ENCODE assay signal across 29 cellular contexts in genomic region chr2:228728961-228729360, GRCh38.
DNase-seq lines count a peak whose midpoint lies in the region; ATAC-seq and TF ChIP-seq lines count a peak whose summit lies in the region.
"Had no signal": no experiment of that assay in that cellular context is flagged by ENCODE, and none has a peak within 500 bp of the region (broad histone marks: within the 10 kb centered on the region; RNA-seq: fewer than 3 reads in every experiment).

No MANE protein-coding gene starts in this region.

- H2AK9ac ChIP-seq in IMR-90 (replicated peaks; ENCODE audit: low read depth, low read length, poor library complexity) = no peak overlapping the region

- POLR2A ChIA-PET in IMR-90 (lab: Charles Lee; ENCODE audit: unreplicated experiment) = no interaction called here

- H4K20me1 ChIP-seq in IMR-90 (ENCODE audit: insufficient read depth, low read length) = no peaks in the 10 kb centered on the region
- H4K20me1 ChIP-seq: BLaER1 had no signal

- H2BK20ac ChIP-seq in IMR-90 (ENCODE audit: low read depth, low read length) = no peak overlapping the region

- H3K4me2 ChIP-seq in IMR-90 (ENCODE audit: low read depth, low read length) = no peak overlapping the region
- no peak overlapping the region for H3K4me2 ChIP-seq in mesendoderm (ENCODE audit: low read length)
- H3K4me2 ChIP-seq: A549, BLaER1, SK-N-SH had no signal

- no peak overlapping the region for H3K4me3 Mint-ChIP-seq in activated T-helper 1 cell treated with anti-CD3 and anti-CD28 coated beads, Interleukin-12 subunit alpha, Interleukin-12 subunit beta, Interleukin-2, Interleukin-4 antibody, amounts not matched to agents 30 ng/mL and 10 ng/mL and 1 ng/mL, durations not matched to agents 14 hours and 24 hours and 36 hours
- H3K4me3 Mint-ChIP-seq: activated CD4-positive, alpha-beta T cell treated with anti-CD3 and anti-CD28 coated beads, Interleukin-2, amount 10 ng/mL, durations not matched to agents 24 days and 14 days; activated CD8-positive, alpha-beta memory T cell treated with anti-CD3 and anti-CD28 coated beads, Interleukin-2, amount 10 ng/mL, durations not matched to agents 7 days and 5 days; activated naive CD4-positive, alpha-beta T cell treated with anti-CD3 and anti-CD28 coated beads, Interleukin-2, amount 50 U/mL, for 24 hours; neural crest cell had no signal

- dilution Hi-C loops in IMR-90 (cut with HindIII; ENCODE audit: low sequenced_read_pairs, unreplicated experiment) = no loop called here

- TF ChIP-seq CTCF in IMR-90 (conservative IDR thresholded peaks at IDR 0.05; ENCODE audit: low read depth, low read length) (no peak), epithelial cell of esophagus (IDR thresholded peaks at IDR 0.05; ENCODE audit: insufficient read depth, low read depth, low read length, missing control alignments) (no peak)

- H4K91ac ChIP-seq in IMR-90 (ENCODE audit: insufficient read depth, low read depth, low read length) = no peak overlapping the region

- H2BK5ac ChIP-seq in IMR-90 (ENCODE audit: low read depth, low read length, poor library complexity, severe bottlenecking) (no peak overlapping the region), mesendoderm (ENCODE audit: low read length) (no peak overlapping the region)

- no peak for TF ChIP-seq RAD21 in IMR-90 (IDR thresholded peaks at IDR 0.05; ENCODE audit: low read length)

- no peak overlapping the region for H3K23ac ChIP-seq in IMR-90 (ENCODE audit: low read depth, low read length)
- no peak overlapping the region for H3K23ac ChIP-seq in mesendoderm (ENCODE audit: low read length)

- intact Hi-C loops in IMR-90 (cut with micrococcal nuclease) = no loop called here
- intact Hi-C loops in activated T-helper 1 cell treated with anti-CD3 and anti-CD28 coated beads, Interleukin-12 subunit alpha, Interleukin-12 subunit beta, Interleukin-2, Interleukin-4 antibody, amounts not matched to agents 30 ng/mL and 10 ng/mL and 1 ng/mL, durations not matched to agents 14 hours and 24 hours and 36 hours (cut with micrococcal nuclease) = no loop called here
- intact Hi-C loops in posterior cingulate gyrus (cut with DNase I) = no loop called here

- H3K14ac ChIP-seq in IMR-90 (replicated peaks; ENCODE audit: low read depth, low read length) = no peak overlapping the region

- H3K27ac ChIP-seq in IMR-90 (ENCODE audit: insufficient read depth, low read length) (no peak overlapping the region), mesendoderm (ENCODE audit: low read depth, low read length) (no peak overlapping the region)
- H3K27ac ChIP-seq: A549, BLaER1, stomach, tibial artery, VCaP had no signal

- no peak overlapping the region for H3K9ac ChIP-seq in IMR-90 (ENCODE audit: low read depth, low read length)
- no peak overlapping the region for H3K9ac ChIP-seq in mesendoderm (ENCODE audit: low read length)
- H3K9ac ChIP-seq: BLaER1, SK-N-SH had no signal

- no peak for ATAC-seq in IMR-90 (ENCODE audit: low read depth)
- ATAC-seq: A549; activated CD8-positive, alpha-beta memory T cell treated with anti-CD3 and anti-CD28 coated beads, Interleukin-2, amount 10 ng/mL, durations not matched to agents 7 days and 5 days had no signal

- H3K27me3 ChIP-seq in IMR-90 (ENCODE audit: control insufficient read depth, insufficient read depth, low read length) (no peaks in the 10 kb centered on the region), mesendoderm (ENCODE audit: insufficient read depth, low read length, poor library complexity) (no peaks in the 10 kb centered on the region)
- H3K27me3 ChIP-seq: ascending aorta, BLaER1, stomach, tibial artery had no signal

- peak; percentile 38 for DNase-seq in AG08395 (ENCODE audit: low spot score)
- DNase-seq in IMR-90 = no peak
- peak; percentile 13 for DNase-seq in epithelial cell of esophagus (ENCODE audit: low read depth)
- DNase-seq in mesendoderm = peak; percentile 51
- no peak for DNase-seq in COLO829 (ENCODE audit: low spot score)
- DNase-seq in activated T-helper 1 cell treated with anti-CD3 and anti-CD28 coated beads, Interleukin-12 subunit alpha, Interleukin-12 subunit beta, Interleukin-2, Interleukin-4 antibody, amounts not matched to agents 30 ng/mL and 10 ng/mL and 1 ng/mL, durations not matched to agents 14 hours and 24 hours and 36 hours (ENCODE audit: low spot score) = no peak
- DNase-seq in posterior cingulate gyrus = no peak
- DNase-seq in cortex of kidney (lab: John Stamatoyannopoulos, UW) = no peak
- DNase-seq: activated CD4-positive, alpha-beta T cell treated with anti-CD3 and anti-CD28 coated beads, Interleukin-2, amount 10 ng/mL, durations not matched to agents 24 days and 14 days; activated CD8-positive, alpha-beta memory T cell treated with anti-CD3 and anti-CD28 coated beads, Interleukin-2, amount 10 ng/mL, durations not matched to agents 7 days and 5 days; COR-L47; DMS79; effector CD4-positive, alpha-beta T cell; HCEC 1CT; NCI-H1105; NCI-H2029; NCI-H2227 treated with DMSO at 0.1 percent for 48 hours; NCI-H69; SK-N-SH; stimulated activated CD8-positive, alpha-beta memory T cell treated with anti-CD3 and anti-CD28 coated beads, Interleukin-4, amount 100 ng/mL, for 48 hours; stomach; tibial artery had no signal

- H3K9me1 ChIP-seq in IMR-90 (ENCODE audit: insufficient read depth, low read length) = no peaks in the 10 kb centered on the region

- H3K27ac Mint-ChIP-seq in activated T-helper 1 cell treated with anti-CD3 and anti-CD28 coated beads, Interleukin-12 subunit alpha, Interleukin-12 subunit beta, Interleukin-2, Interleukin-4 antibody, amounts not matched to agents 30 ng/mL and 10 ng/mL and 1 ng/mL, durations not matched to agents 14 hours and 24 hours and 36 hours = no peak overlapping the region
- H3K27ac Mint-ChIP-seq: activated CD4-positive, alpha-beta T cell treated with anti-CD3 and anti-CD28 coated beads, Interleukin-2, amount 10 ng/mL, durations not matched to agents 24 days and 14 days; activated CD8-positive, alpha-beta memory T cell treated with anti-CD3 and anti-CD28 coated beads, Interleukin-2, amount 10 ng/mL, durations not matched to agents 7 days and 5 days; activated naive CD4-positive, alpha-beta T cell treated with anti-CD3 and anti-CD28 coated beads, Interleukin-2, amount 50 U/mL, for 24 hours had no signal

- H2BK15ac ChIP-seq in IMR-90 (ENCODE audit: low read depth, low read length) (no peak overlapping the region), mesendoderm (replicated peaks; ENCODE audit: low read depth) (no peak overlapping the region)

- in situ Hi-C loops in IMR-90 (cut with MboI; ENCODE audit: low sequenced_read_pairs) = no loop called here

- H3K4me1 Mint-ChIP-seq in activated T-helper 1 cell treated with anti-CD3 and anti-CD28 coated beads, Interleukin-12 subunit alpha, Interleukin-12 subunit beta, Interleukin-2, Interleukin-4 antibody, amounts not matched to agents 30 ng/mL and 10 ng/mL and 1 ng/mL, durations not matched to agents 14 hours and 24 hours and 36 hours (ENCODE audit: low read depth) = no peaks in the 10 kb centered on the region
- H3K4me1 Mint-ChIP-seq: activated CD4-positive, alpha-beta T cell treated with anti-CD3 and anti-CD28 coated beads, Interleukin-2, amount 10 ng/mL, durations not matched to agents 24 days and 14 days; activated CD8-positive, alpha-beta memory T cell treated with anti-CD3 and anti-CD28 coated beads, Interleukin-2, amount 10 ng/mL, durations not matched to agents 7 days and 5 days; activated naive CD4-positive, alpha-beta T cell treated with anti-CD3 and anti-CD28 coated beads, Interleukin-2, amount 50 U/mL, for 24 hours; neural crest cell had no signal

- no peaks in the 10 kb centered on the region for H3K4me1 ChIP-seq in IMR-90 (ENCODE audit: control insufficient read depth, insufficient read depth, low read length)
- H3K4me1 ChIP-seq in mesendoderm (ENCODE audit: control insufficient read depth, low read depth, low read length) = no peaks in the 10 kb centered on the region
- H3K4me1 ChIP-seq: A549, BLaER1, stomach had no signal

- H3K4ac ChIP-seq in IMR-90 (ENCODE audit: low read depth, low read length) = no peak overlapping the region
- no peak overlapping the region for H3K4ac ChIP-seq in mesendoderm (ENCODE audit: low read depth, low read length)

- TF ChIP-seq POLR2A in IMR-90 (IDR thresholded peaks at IDR 0.05; ENCODE audit: low read depth, low read length) = no peak

- CTCF ChIA-PET in IMR-90 (lab: Yijun Ruan, JAX) = no interaction called here

- no peaks in the 10 kb centered on the region for H3K27me3 Mint-ChIP-seq in activated T-helper 1 cell treated with anti-CD3 and anti-CD28 coated beads, Interleukin-12 subunit alpha, Interleukin-12 subunit beta, Interleukin-2, Interleukin-4 antibody, amounts not matched to agents 30 ng/mL and 10 ng/mL and 1 ng/mL, durations not matched to agents 14 hours and 24 hours and 36 hours (ENCODE audit: insufficient read depth)
- H3K27me3 Mint-ChIP-seq: activated CD4-positive, alpha-beta T cell treated with anti-CD3 and anti-CD28 coated beads, Interleukin-2, amount 10 ng/mL, durations not matched to agents 24 days and 14 days; activated CD8-positive, alpha-beta memory T cell treated with anti-CD3 and anti-CD28 coated beads, Interleukin-2, amount 10 ng/mL, durations not matched to agents 7 days and 5 days; activated naive CD4-positive, alpha-beta T cell treated with anti-CD3 and anti-CD28 coated beads, Interleukin-2, amount 50 U/mL, for 24 hours had no signal

- no CpG with 5 or more reads among the region's 5 CpGs for WGBS in IMR-90 (ENCODE audit: extremely low coverage in 2 of 2, insufficient read length in 1 of 2), 2 experiments
- WGBS in mesendoderm (ENCODE audit: extremely low coverage, insufficient coverage, low lambda C conversion rate) = no CpG with 5 or more reads among the region's 5 CpGs

- H3K18ac ChIP-seq in IMR-90 (ENCODE audit: low read depth, low read length) (no peak overlapping the region), mesendoderm (ENCODE audit: low read length) (no peak overlapping the region)

- H2BK120ac ChIP-seq in IMR-90 (ENCODE audit: low read depth, low read length) (no peak overlapping the region), mesendoderm (ENCODE audit: low read depth, low read length) (no peak overlapping the region)

- BruUV-seq in IMR-90 (replicated peaks; lab: Mats Ljungman, UMichigan) = no TSS peak

- no peaks in the 10 kb centered on the region for H3K36me3 Mint-ChIP-seq in activated T-helper 1 cell treated with anti-CD3 and anti-CD28 coated beads, Interleukin-12 subunit alpha, Interleukin-12 subunit beta, Interleukin-2, Interleukin-4 antibody, amounts not matched to agents 30 ng/mL and 10 ng/mL and 1 ng/mL, durations not matched to agents 14 hours and 24 hours and 36 hours (ENCODE audit: low read depth)
- H3K36me3 Mint-ChIP-seq: activated CD8-positive, alpha-beta memory T cell treated with anti-CD3 and anti-CD28 coated beads, Interleukin-2, amount 10 ng/mL, durations not matched to agents 7 days and 5 days; activated naive CD4-positive, alpha-beta T cell treated with anti-CD3 and anti-CD28 coated beads, Interleukin-2, amount 50 U/mL, for 24 hours had no signal

- H2AK5ac ChIP-seq in IMR-90 (ENCODE audit: low read depth, low read length) (no peak overlapping the region; the same call in 1 of the 2 replicates), mesendoderm (ENCODE audit: low read length) (no peak overlapping the region)

- no peaks in the 10 kb centered on the region for H3K9me3 Mint-ChIP-seq in activated T-helper 1 cell treated with anti-CD3 and anti-CD28 coated beads, Interleukin-12 subunit alpha, Interleukin-12 subunit beta, Interleukin-2, Interleukin-4 antibody, amounts not matched to agents 30 ng/mL and 10 ng/mL and 1 ng/mL, durations not matched to agents 14 hours and 24 hours and 36 hours
- H3K9me3 Mint-ChIP-seq: activated CD4-positive, alpha-beta T cell treated with anti-CD3 and anti-CD28 coated beads, Interleukin-2, amount 10 ng/mL, durations not matched to agents 24 days and 14 days; neural crest cell had no signal

- no peaks in the 10 kb centered on the region for H3K79me2 ChIP-seq in mesendoderm (ENCODE audit: control insufficient read depth, insufficient read depth, low read length)

- H3K36me3 ChIP-seq in IMR-90 (ENCODE audit: control insufficient read depth, insufficient read depth, low read length) (no peaks in the 10 kb centered on the region), mesendoderm (ENCODE audit: control insufficient read depth, insufficient read depth, low read length) (no peaks in the 10 kb centered on the region)
- H3K36me3 ChIP-seq: ascending aorta, BLaER1, stomach, tibial artery had no signal

- H3K79me1 ChIP-seq in IMR-90 (ENCODE audit: low read depth in 1 of 2, low read length in 2 of 2) = no peaks in the 10 kb centered on the region
- H3K79me1 ChIP-seq in mesendoderm (ENCODE audit: low read length) = no peaks in the 10 kb centered on the region

- peak overlapping the region; percentile 62 for H2AFZ ChIP-seq in IMR-90 (replicated peaks; ENCODE audit: low read length, poor library complexity)

- no peak overlapping the region for H4K8ac ChIP-seq in IMR-90 (ENCODE audit: low read depth in 2 of 2, low read length in 2 of 2)
- H4K8ac ChIP-seq in mesendoderm (ENCODE audit: low read depth, low read length) = no peak overlapping the region

- H4K5ac ChIP-seq in IMR-90 (ENCODE audit: low read depth, low read length) = no peak overlapping the region
- no peak overlapping the region for H4K5ac ChIP-seq in mesendoderm (ENCODE audit: low read length)

- no peak overlapping the region for H3K56ac ChIP-seq in IMR-90 (ENCODE audit: extremely low read depth, insufficient read depth, low read length)
- no peak overlapping the region for H3K56ac ChIP-seq in mesendoderm (ENCODE audit: low read length)

- 0 out of 2 replicates have a peak, but pooled peaks cover 3% of the 10 kb centered on the region for H3K9me3 ChIP-seq in IMR-90 (ENCODE audit: control insufficient read depth, insufficient read depth, low read length)
- H3K9me3 ChIP-seq: A549, ascending aorta, SK-N-SH, tibial artery had no signal

- H3K4me3 ChIP-seq in IMR-90 (ENCODE audit: insufficient read depth, low read depth, low read length) (no peak overlapping the region), epithelial cell of esophagus (ENCODE audit: low read length) (no peak overlapping the region), mesendoderm (ENCODE audit: low read length) (no peak overlapping the region)
- H3K4me3 ChIP-seq: A549, ascending aorta, BLaER1, lung, stomach, tibial artery had no signal

Comparison
In these comparisons a context has a peak if more than half of its experiments do, and no peak if none do; other contexts are left out.
1. DNase-seq: peak in AG08395 (single experiment), epithelial cell of esophagus (single experiment) and mesendoderm (single experiment); none in IMR-90 (single experiment), COLO829 (single experiment), activated T-helper 1 cell treated with anti-CD3 and anti-CD28 coated beads, Interleukin-12 subunit alpha, Interleukin-12 subunit beta, Interleukin-2, Interleukin-4 antibody, amounts not matched to agents 30 ng/mL and 10 ng/mL and 1 ng/mL, durations not matched to agents 14 hours and 24 hours and 36 hours (single experiment), posterior cingulate gyrus (0 of 10) and cortex of kidney (single experiment).